ENCODE assay signal across 1 cellular context in genomic region chr7:24456526-24457214, GRCh38.
A peak's percentile ranks its signal among the peaks of the same experiment; 100 is the strongest.
TF ChIP-seq lines count a peak whose summit lies in the region.

No MANE protein-coding gene starts in this region.

TF ChIP-seq in HepG2, 621 proteins besides CTCF, POLR2A, EP300 and RAD21 (continued from another document):
- 0 out of 2 replicates have a peak, but pooled peaks have one; percentile 36 for TF ChIP-seq HNF4G (IDR thresholded peaks at IDR 0.05; ENCODE audit: borderline replicate concordance, low read depth, low read length)
- TF ChIP-seq HNF4G (CRISPR knock-in tag; IDR thresholded peaks at IDR 0.05; ENCODE audit: borderline replicate concordance, low read depth): no peak
- no peak for TF ChIP-seq KLF12 (CRISPR knock-in tag; IDR thresholded peaks at IDR 0.05; ENCODE audit: borderline replicate concordance)
- no peak for TF ChIP-seq FOXP1 (IDR thresholded peaks at IDR 0.05)
- TF ChIP-seq FOXP1 (CRISPR knock-in tag; IDR thresholded peaks at IDR 0.05): peak; percentile 74
